In the genomic region with DNA sequence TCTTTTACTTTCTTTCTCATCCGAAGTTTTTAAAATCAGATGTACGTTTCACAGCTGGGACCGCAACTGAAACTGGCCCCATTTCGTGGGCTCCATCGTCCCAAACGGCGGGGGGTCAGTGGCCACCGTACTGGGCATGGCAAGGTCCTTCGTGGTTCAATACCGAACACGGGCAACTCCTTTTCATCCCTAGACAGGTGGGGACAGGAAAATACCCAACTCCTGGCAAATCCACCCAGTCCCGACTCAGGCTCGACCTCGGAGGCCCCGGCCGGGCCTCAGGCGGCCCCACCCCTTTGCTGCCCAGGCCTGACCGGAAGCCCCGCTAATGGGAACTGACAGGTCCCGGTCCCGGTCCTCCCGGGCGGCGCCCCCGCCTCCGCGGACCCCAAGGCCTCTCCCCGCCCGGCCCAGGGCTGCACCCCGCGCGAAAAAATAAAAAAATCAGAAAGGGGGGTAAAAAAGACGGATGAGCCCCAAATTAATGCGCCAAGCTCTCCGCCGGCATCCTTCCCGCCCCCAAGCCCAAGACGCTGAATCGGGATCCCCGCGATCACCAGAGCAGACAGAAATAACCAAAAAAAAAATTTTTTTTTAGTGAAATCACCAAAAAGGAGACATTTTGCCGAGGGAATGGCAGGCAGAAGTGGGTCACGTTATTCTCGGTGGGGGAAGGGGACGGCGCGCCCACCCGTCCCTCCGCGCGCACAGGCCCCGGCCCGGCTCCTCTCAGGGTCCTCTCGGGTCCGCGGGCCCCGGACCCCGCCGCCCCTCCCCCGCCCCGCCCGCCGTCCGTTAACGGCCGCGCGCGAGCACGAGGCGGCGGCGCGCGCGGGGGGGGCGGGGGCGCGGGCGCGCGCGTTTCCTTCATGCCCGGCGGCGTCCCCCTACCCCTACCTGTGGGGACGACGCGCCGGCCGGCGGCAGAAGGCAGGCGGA, we compare ENCODE assay signal across 8 cellular contexts. TPM values are rescaled to one million over a fixed set of nuclear protein-coding genes. Genes with fewer than 3 reads are reported as not detected.
DNase-seq lines count a peak whose midpoint lies in the region; ATAC-seq and TF ChIP-seq lines count a peak whose summit lies in the region.

No MANE protein-coding gene starts in this region.

- no peaks in the 10 kb centered on the region for H3K27me3 Mint-ChIP-seq in stimulated activated memory B cell treated with anti-CD40 and anti-IgM and Interleukin-4, amounts not matched to agents 10 μg/mL and 1 μg/mL and 100 μg/mL, for 72 hours

- intact Hi-C loops in lower lobe of right lung (cut with DNase I): no loop called here

- peak overlapping the region; percentile 90 for H3K4me3 Mint-ChIP-seq in stimulated activated memory B cell treated with anti-CD40 and anti-IgM and Interleukin-4, amounts not matched to agents 10 μg/mL and 1 μg/mL and 100 μg/mL, for 72 hours

- no peaks in the 10 kb centered on the region for H3K27me3 ChIP-seq in WERI-Rb-1 (ENCODE audit: insufficient read depth, low read depth, severe bottlenecking)
- no peaks in the 10 kb centered on the region for H3K27me3 ChIP-seq in lower lobe of right lung (ENCODE audit: low read depth)

- peaks cover 80% of the 10 kb centered on the region for H3K4me1 Mint-ChIP-seq in stimulated activated memory B cell treated with anti-CD40 and anti-IgM and Interleukin-4, amounts not matched to agents 10 μg/mL and 1 μg/mL and 100 μg/mL, for 72 hours

- H3K4me1 ChIP-seq in lower lobe of right lung: peaks cover 70% of the 10 kb centered on the region

- TF ChIP-seq CTCF in WERI-Rb-1 (IDR thresholded peaks at IDR 0.05; ENCODE audit: low read depth, low read length): no peak
- TF ChIP-seq CTCF in lower lobe of right lung (IDR thresholded peaks at IDR 0.05): no peak

- ATAC-seq in HG03097 (IDR thresholded peaks at IDR 0.05; ENCODE audit: low FRiP score, unreplicated experiment): peak; percentile 6
- ATAC-seq in lower lobe of right lung: peak; percentile 44 to 46
- ATAC-seq in stimulated activated memory B cell treated with anti-CD40 and anti-IgM and Interleukin-4, amounts not matched to agents 10 μg/mL and 1 μg/mL and 100 μg/mL, for 72 hours: peak; percentile 35

- H3K36me3 ChIP-seq in WERI-Rb-1: peaks cover 23% of the 10 kb centered on the region
- no peaks in the 10 kb centered on the region for H3K36me3 ChIP-seq in lower lobe of right lung

- H3K4me3 ChIP-seq in WERI-Rb-1 (ENCODE audit: low read depth, low read length) (peak overlapping the region; percentile 92), lower lobe of right lung (peak overlapping the region; percentile 84)

- H3K36me3 Mint-ChIP-seq in stimulated activated memory B cell treated with anti-CD40 and anti-IgM and Interleukin-4, amounts not matched to agents 10 μg/mL and 1 μg/mL and 100 μg/mL, for 72 hours: peaks cover 17% of the 10 kb centered on the region

- H3K9me3 ChIP-seq in WERI-Rb-1 (ENCODE audit: severe bottlenecking) (no peaks in the 10 kb centered on the region), lower lobe of right lung (no peaks in the 10 kb centered on the region)

- DNase-seq in NCI-H2081 (lab: John Stamatoyannopoulos, UW): peak; percentile 11 to 14
- DNase-seq in NCI-H2081 treated with DMSO at 0.1 percent for 48 hours (lab: John Stamatoyannopoulos, UW): no peak
- DNase-seq in WERI-Rb-1: peak; percentile 75
- DNase-seq in effector CD8-positive, alpha-beta T cell (lab: John Stamatoyannopoulos, UW): peak; percentile 16
- peak; percentile 79 for DNase-seq in lower lobe of right lung
- no peak for DNase-seq in DMS153 treated with DMSO at 0.1 percent for 48 hours (lab: John Stamatoyannopoulos, UW; ENCODE audit: unreplicated experiment)

- peak overlapping the region; percentile 98 for H3K27ac ChIP-seq in WERI-Rb-1
- peak overlapping the region; percentile 99 for H3K27ac ChIP-seq in lower lobe of right lung

- no peaks in the 10 kb centered on the region for H3K9me3 Mint-ChIP-seq in stimulated activated memory B cell treated with anti-CD40 and anti-IgM and Interleukin-4, amounts not matched to agents 10 μg/mL and 1 μg/mL and 100 μg/mL, for 72 hours

- peak overlapping the region; percentile 87 for H3K27ac Mint-ChIP-seq in stimulated activated memory B cell treated with anti-CD40 and anti-IgM and Interleukin-4, amounts not matched to agents 10 μg/mL and 1 μg/mL and 100 μg/mL, for 72 hours

RNA-seq across cellular contexts. Expression of a gene that starts 0.6 kb away (rescaled TPM):
- 66.3 TPM for total RNA-seq in lower lobe of right lung

RNA-seq across cellular contexts. Expression of a gene that starts 53.8 kb away (rescaled TPM):
- 88.2 TPM for total RNA-seq in lower lobe of right lung

RNA-seq across cellular contexts. Expression of a gene that starts 54.8 kb away (rescaled TPM):
- 133 TPM for total RNA-seq in lower lobe of right lung

Comparison
In these comparisons a context has a peak if more than half of its experiments do, and no peak if none do; other contexts are left out.
1. DNase-seq: peak in NCI-H2081 (2 of 2), WERI-Rb-1 (single experiment), effector CD8-positive, alpha-beta T cell (single experiment) and lower lobe of right lung (single experiment); none in NCI-H2081 treated with DMSO at 0.1 percent for 48 hours (single experiment) and DMS153 treated with DMSO at 0.1 percent for 48 hours (single experiment).
2. Peak in every context shown above with its lines, with median percentiles within 50 percentile points of each other: ATAC-seq.